In the genomic region with DNA sequence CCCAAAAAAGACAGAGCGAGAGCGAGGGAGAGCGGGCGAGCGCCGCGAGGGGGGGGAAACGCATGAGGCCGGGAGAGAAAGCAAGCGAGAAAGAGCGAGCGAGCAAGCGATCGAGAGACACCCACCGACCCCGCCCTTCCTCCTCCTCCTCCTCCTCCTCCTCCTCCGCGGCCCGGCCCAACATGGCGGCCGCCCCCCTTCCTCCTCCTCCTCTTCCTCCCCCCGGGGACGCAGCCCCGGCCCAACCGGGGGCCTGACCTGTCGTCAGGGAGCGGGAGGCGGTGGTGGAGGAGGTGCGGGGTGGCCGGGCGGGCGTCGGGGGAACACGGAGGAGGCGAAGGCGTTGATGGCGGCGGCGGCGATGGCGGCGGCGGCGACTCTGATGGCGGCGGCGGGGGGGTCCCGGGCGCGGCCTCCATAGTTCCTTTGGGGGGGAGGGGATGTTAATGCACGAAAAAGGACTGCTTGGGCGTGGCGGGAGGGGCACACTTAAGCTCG, we compare ENCODE assay signal across 8 cellular contexts. TPM values are rescaled to one million over a fixed set of nuclear protein-coding genes. Genes with fewer than 3 reads are reported as not detected.
A peak's percentile ranks its signal among the peaks of the same experiment; 100 is the strongest.
DNase-seq lines count a peak whose midpoint lies in the region; ATAC-seq and TF ChIP-seq lines count a peak whose summit lies in the region.

No MANE protein-coding gene starts in this region.

- POLR2A ChIA-PET in GM10248 (lab: Yijun Ruan, JAX) = interaction anchor here (0.6 to 2.6 kb wide), 4 partner anchors 10 to 114 kb away, joined by 4 to 11 read pairs (median 7); partner anchors contain the start of gene SAE1
- POLR2A ChIA-PET in activated CD4-positive, alpha-beta T cell treated with anti-CD3 and anti-CD28 coated beads, Interleukin-2, amount 10 ng/mL, durations not matched to agents 7 days and 5 days (lab: Charles Lee) = interaction anchor here (0.6 to 1.7 kb wide), 2 partner anchors 17 to 68 kb away, joined by 3 to 33 read pairs; no protein-coding TSS in a partner anchor

- H3K27me3 Mint-ChIP-seq in activated CD4-positive, alpha-beta T cell treated with anti-CD3 and anti-CD28 coated beads, Interleukin-2, amount 10 ng/mL, durations not matched to agents 7 days and 5 days = no peaks in the 10 kb centered on the region

- no peaks in the 10 kb centered on the region for H3K27me3 ChIP-seq in left lung

- H3K27ac ChIP-seq in coronary artery (peak overlapping the region; percentile 99 to 100), left lung (peak overlapping the region; percentile 100)

- ATAC-seq in HG03045 (IDR thresholded peaks at IDR 0.05; ENCODE audit: unreplicated experiment) (peak; percentile 28), left lung (peak; percentile 60), GM19467 (IDR thresholded peaks at IDR 0.05; ENCODE audit: unreplicated experiment) (no peak)

- peaks cover 0 to 6% of the 10 kb centered on the region in 2 donors for H3K36me3 ChIP-seq in left lung

- DNase-seq in GM10248 (ENCODE audit: extremely low spot score) (peak; percentile 73), NCI-H510A treated with DMSO at 0.1 percent for 48 hours (lab: John Stamatoyannopoulos, UW) (peak; percentile 86), coronary artery (ENCODE audit: low spot score) (peak; percentile 90), left lung (peak; percentile 94 to 97)
- peak; percentile 93 for DNase-seq in activated CD4-positive, alpha-beta T cell treated with anti-CD3 and anti-CD28 coated beads, Interleukin-2, amount 10 ng/mL, durations not matched to agents 7 days and 5 days
- peak; percentile 92 for DNase-seq in stimulated activated CD4-positive, alpha-beta T cell treated with anti-CD3 and anti-CD28 coated beads, Interleukin-2, amount 100 ng/mL, for 4 hours (ENCODE audit: low read depth)

- intact Hi-C loops in left lung (cut with DNase I) = no loop called here

- peaks cover 41% of the 10 kb centered on the region for H3K36me3 Mint-ChIP-seq in activated CD4-positive, alpha-beta T cell treated with anti-CD3 and anti-CD28 coated beads, Interleukin-2, amount 10 ng/mL, durations not matched to agents 7 days and 5 days (ENCODE audit: low read depth)

- no peak for TF ChIP-seq CTCF in GM10248 (IDR thresholded peaks at IDR 0.05; ENCODE audit: control extremely low read depth, extremely low read depth, low read depth, missing control alignments)
- no peak for TF ChIP-seq CTCF in coronary artery (IDR thresholded peaks at IDR 0.05)
- no peak for TF ChIP-seq CTCF in left lung (IDR thresholded peaks at IDR 0.05)

- no peaks in the 10 kb centered on the region for H3K9me3 ChIP-seq in left lung

- H3K4me1 ChIP-seq in left lung = peaks cover 17 to 39% of the 10 kb centered on the region in 2 donors

- H3K9me3 Mint-ChIP-seq in activated CD4-positive, alpha-beta T cell treated with anti-CD3 and anti-CD28 coated beads, Interleukin-2, amount 10 ng/mL, durations not matched to agents 7 days and 5 days = no peaks in the 10 kb centered on the region

- H3K4me3 ChIP-seq in coronary artery (peak overlapping the region; percentile 87), left lung (peak overlapping the region; percentile 79 to 83)

- CTCF ChIA-PET in GM10248 (lab: Yijun Ruan, JAX) = interaction anchor here (2.1 to 2.8 kb wide), 2 partner anchors 13 to 133 kb away, joined by 9 to 17 read pairs; no protein-coding TSS in a partner anchor
- CTCF ChIA-PET in activated CD4-positive, alpha-beta T cell treated with anti-CD3 and anti-CD28 coated beads, Interleukin-2, amount 10 ng/mL, durations not matched to agents 7 days and 5 days (lab: Charles Lee) = no interaction called here

- peak overlapping the region; percentile 100 for H3K27ac Mint-ChIP-seq in activated CD4-positive, alpha-beta T cell treated with anti-CD3 and anti-CD28 coated beads, Interleukin-2, amount 10 ng/mL, durations not matched to agents 7 days and 5 days

- peak overlapping the region; percentile 93 for H3K4me3 Mint-ChIP-seq in activated CD4-positive, alpha-beta T cell treated with anti-CD3 and anti-CD28 coated beads, Interleukin-2, amount 10 ng/mL, durations not matched to agents 7 days and 5 days

- peaks cover 39% of the 10 kb centered on the region for H3K4me1 Mint-ChIP-seq in activated CD4-positive, alpha-beta T cell treated with anti-CD3 and anti-CD28 coated beads, Interleukin-2, amount 10 ng/mL, durations not matched to agents 7 days and 5 days

RNA-seq across cellular contexts. Expression of gene ZC3H4, which starts 1.4 kb away (rescaled TPM):
- total RNA-seq in activated CD4-positive, alpha-beta T cell treated with anti-CD3 and anti-CD28 coated beads, Interleukin-2, amount 10 ng/mL, durations not matched to agents 7 days and 5 days = 100 to 1,000 TPM in 1 of 2 experiments, 10 to 100 TPM in 1; 99.5 to 115 TPM
- 10 to 100 TPM; 37.9 to 39.2 TPM for total RNA-seq in left lung

RNA-seq across cellular contexts. Expression of gene SAE1, which starts 18.4 kb away (rescaled TPM):
- 100 to 1,000 TPM; 162 to 168 TPM for total RNA-seq in activated CD4-positive, alpha-beta T cell treated with anti-CD3 and anti-CD28 coated beads, Interleukin-2, amount 10 ng/mL, durations not matched to agents 7 days and 5 days
- 10 to 100 TPM; 67.7 to 73.8 TPM for total RNA-seq in left lung
